Comparison of ENCODE assay signal across 32 cellular contexts in the genomic region with DNA sequence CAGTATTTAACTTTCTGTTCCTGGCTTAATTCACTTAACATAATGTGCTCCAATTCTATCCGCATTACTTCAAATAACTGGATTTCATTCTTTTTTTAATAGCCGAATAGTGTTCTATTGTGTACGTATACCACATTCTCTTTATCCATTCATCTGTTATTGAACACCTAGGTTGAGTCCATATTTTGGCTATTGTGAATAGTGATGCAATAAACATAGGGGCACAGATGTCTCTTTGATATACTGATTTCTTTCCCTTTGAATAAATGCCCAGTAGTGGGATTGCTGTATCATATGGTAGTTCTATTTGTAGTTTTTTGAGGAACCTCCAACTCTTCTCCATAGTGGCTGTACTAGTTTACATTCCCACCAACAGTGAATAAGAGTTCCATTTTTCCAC.
"Had no signal": no experiment of that assay in that cellular context is flagged by ENCODE, and none has a peak within 500 bp of the region (broad histone marks: within the 10 kb centered on the region; RNA-seq: fewer than 3 reads in every experiment).

No MANE protein-coding gene starts in this region.

- H3K9me3 ChIP-seq: adrenal gland, ascending aorta, body of pancreas had no signal

- FAIRE-seq: astrocyte, bronchial epithelial cell had no signal

- DNase-seq: activated effector memory CD4-positive, alpha-beta T cell treated with anti-CD3 and anti-CD28 coated beads, Interleukin-2, amount 50 U/mL, for 16 hours; activated effector memory CD4-positive, alpha-beta T cell treated with Interleukin-2 at 50 U/mL for 16 hours; activated gamma-delta T cell; activated gamma-delta T cell treated with Interleukin-2 at 50 U/mL for 16 hours; activated naive CD4-positive, alpha-beta T cell; activated naive CD4-positive, alpha-beta T cell treated with anti-CD3 and anti-CD28 coated beads for 36 hours; activated naive CD4-positive, alpha-beta T cell treated with anti-CD3 and anti-CD28 coated beads, Interleukin-2, amount 10 ng/mL, durations not matched to agents 7 days and 5 days; activated naive CD4-positive, alpha-beta T cell treated with anti-CD3 and anti-CD28 coated beads, Interleukin-2, amount 50 U/mL, for 16 hours; activated naive CD4-positive, alpha-beta T cell treated with Interleukin-2 at 50 U/mL for 16 hours; activated naive CD8-positive, alpha-beta T cell treated with anti-CD3 and anti-CD28 coated beads for 36 hours; activated naive CD8-positive, alpha-beta T cell treated with anti-CD3 and anti-CD28 coated beads, Interleukin-2, amount 10 ng/mL, durations not matched to agents 7 days and 5 days; activated naive CD8-positive, alpha-beta T cell treated with anti-CD3 and anti-CD28 coated beads, Interleukin-2, amount 50 U/mL, for 24 hours; activated T-cell treated with anti-CD3 and anti-CD28 coated beads, Interleukin-2, amount 50 U/mL, for 24 hours; activated T-cell treated with anti-CD3 and anti-CD28 coated beads, Interleukin-2, amount 50 U/mL, for 4 hours; activated T-cell treated with anti-CD3 and anti-CD28 coated beads, Interleukin-2, amount 50 U/mL, for 48 hours; activated T-cell treated with anti-CD3 and anti-CD28 coated beads, Interleukin-2, amount 50 U/mL, for 72 hours; adrenal gland; amniotic stem cell; amygdala; anterior cingulate cortex; aorta; body of pancreas; brain microvascular endothelial cell; caudate nucleus; central memory CD4-positive, alpha-beta T cell; cerebellar nuclear complex had no signal

- H3K27me3 ChIP-seq: adrenal gland, ascending aorta, body of pancreas, brain microvascular endothelial cell, cardiac muscle cell had no signal

- H3K36me3 ChIP-seq: adrenal gland, ascending aorta, brain microvascular endothelial cell, cardiac muscle cell had no signal

- H3K27ac ChIP-seq: adrenal gland, ascending aorta, body of pancreas, brain microvascular endothelial cell, cardiac muscle cell had no signal

- ATAC-seq: activated naive CD4-positive, alpha-beta T cell treated with anti-CD3 and anti-CD28 coated beads, Interleukin-2, amount 50 U/mL, for 72 hours; activated naive CD8-positive, alpha-beta T cell treated with anti-CD3 and anti-CD28 coated beads, Interleukin-2, amount 50 U/mL, for 24 hours; activated T-cell treated with anti-CD3 and anti-CD28 coated beads, Interleukin-2, amount 50 U/mL, for 4 hours; activated T-cell treated with anti-CD3 and anti-CD28 coated beads, Interleukin-2, amount 50 U/mL, for 72 hours; activated T-helper 17 cell treated with anti-CD3 and anti-CD28 coated beads, Interleukin-2, amount 50 U/mL, for 72 hours; body of pancreas had no signal

- H3K4me1 ChIP-seq: adrenal gland, ascending aorta, body of pancreas had no signal

- H3K4me3 ChIP-seq: adrenal gland, ascending aorta, body of pancreas, cardiac muscle cell had no signal
